10 cellular contexts compared by ENCODE assay signal in genomic region chr15:73325191-73325980, GRCh38. TPM values are rescaled to one million over a fixed set of nuclear protein-coding genes. Genes with fewer than 3 reads are reported as not detected.
DNase-seq lines count a peak whose midpoint lies in the region; ATAC-seq and TF ChIP-seq lines count a peak whose summit lies in the region.
"Had no signal": no experiment of that assay in that cellular context is flagged by ENCODE, and none has a peak within 500 bp of the region (broad histone marks: within the 10 kb centered on the region; RNA-seq: fewer than 3 reads in every experiment).

No MANE protein-coding gene starts in this region.

- H4K20me1 ChIP-seq in MM.1S (ENCODE audit: insufficient read depth, low read length) = no peaks in the 10 kb centered on the region

- H3K9ac ChIP-seq in MM.1S (ENCODE audit: low read length) = no peak overlapping the region

- H3K4me1 ChIP-seq in MM.1S (ENCODE audit: low read length) = no peaks in the 10 kb centered on the region

- no peaks in the 10 kb centered on the region for H3K9me2 ChIP-seq in MM.1S (replicated peaks; ENCODE audit: insufficient read depth, low read length)

- H2AFZ ChIP-seq in MM.1S (ENCODE audit: low read length) = 0 out of 2 replicates have a peak overlapping the region, but pooled peaks have one; percentile 35

- no peak overlapping the region for H3K4me3 ChIP-seq in MM.1S (ENCODE audit: low read length)
- H3K4me3 ChIP-seq in foreskin fibroblast (ENCODE audit: low read depth in 1 of 2, low read length in 2 of 2) = no peak overlapping the region

- H3F3A ChIP-seq in MM.1S (ENCODE audit: insufficient read depth, low read length) = no peaks in the 10 kb centered on the region

- H3K36me3 ChIP-seq in MM.1S (replicated peaks; ENCODE audit: insufficient read depth, low read length) = no peaks in the 10 kb centered on the region

- peak; percentile 27 for DNase-seq in activated naive CD4-positive, alpha-beta T cell treated with anti-CD3 and anti-CD28 coated beads, Interleukin-2, amount 10 ng/mL, durations not matched to agents 7 days and 5 days
- no peak for DNase-seq in activated naive CD4-positive, alpha-beta T cell treated with Interleukin-2 at 50 U/mL for 16 hours
- DNase-seq in MM.1S = peak; percentile 22
- peak; percentile 63 for DNase-seq in endothelial cell (ENCODE audit: low spot score)
- DNase-seq in stimulated activated naive B cell treated with anti-CD40 and anti-IgM and Interleukin-4, amounts not matched to agents 10 μg/mL and 1 μg/mL and 100 μg/mL, for 72 hours = peak; percentile 15
- no peak for DNase-seq in foreskin fibroblast
- DNase-seq in NCI-H2029 treated with DMSO at 0.1 percent for 48 hours (lab: John Stamatoyannopoulos, UW) = no peak
- DNase-seq in HPDE6-E6E7 (ENCODE audit: extremely low spot score) = no peak
- DNase-seq: KG1 had no signal

- H3K36me3 Mint-ChIP-seq in activated naive CD4-positive, alpha-beta T cell treated with anti-CD3 and anti-CD28 coated beads, Interleukin-2, amount 10 ng/mL, durations not matched to agents 7 days and 5 days = no peaks in the 10 kb centered on the region
- H3K36me3 Mint-ChIP-seq in endothelial cell (ENCODE audit: low read depth, unreplicated experiment) = peaks cover 4% of the 10 kb centered on the region
- H3K36me3 Mint-ChIP-seq in stimulated activated naive B cell treated with anti-CD40 and anti-IgM and Interleukin-4, amounts not matched to agents 10 μg/mL and 1 μg/mL and 100 μg/mL, for 72 hours = no peaks in the 10 kb centered on the region
- H3K36me3 Mint-ChIP-seq: naive thymus-derived CD8-positive, alpha-beta T cell had no signal

- CTCF ChIA-PET in activated naive CD4-positive, alpha-beta T cell treated with anti-CD3 and anti-CD28 coated beads, Interleukin-2, amount 10 ng/mL, durations not matched to agents 7 days and 5 days (lab: Charles Lee) = interaction anchor here (1.5 kb wide), 1 partner anchor 18 kb away, joined by 5 read pairs; no protein-coding TSS in a partner anchor

- no peaks in the 10 kb centered on the region for H3K4me1 Mint-ChIP-seq in activated naive CD4-positive, alpha-beta T cell treated with anti-CD3 and anti-CD28 coated beads, Interleukin-2, amount 10 ng/mL, durations not matched to agents 7 days and 5 days
- H3K4me1 Mint-ChIP-seq in endothelial cell (ENCODE audit: unreplicated experiment) = peaks cover 10% of the 10 kb centered on the region
- peaks cover 10 to 22% of the 10 kb centered on the region in 2 donors for H3K4me1 Mint-ChIP-seq in stimulated activated naive B cell treated with anti-CD40 and anti-IgM and Interleukin-4, amounts not matched to agents 10 μg/mL and 1 μg/mL and 100 μg/mL, for 72 hours

- no peak overlapping the region for H3K27ac ChIP-seq in MM.1S (ENCODE audit: low read length)

- H3K79me2 ChIP-seq in MM.1S (ENCODE audit: low read length) = no peaks in the 10 kb centered on the region

- no peak overlapping the region for H3K27ac Mint-ChIP-seq in activated naive CD4-positive, alpha-beta T cell treated with anti-CD3 and anti-CD28 coated beads, Interleukin-2, amount 10 ng/mL, durations not matched to agents 7 days and 5 days
- peak overlapping the region; percentile 52 for H3K27ac Mint-ChIP-seq in endothelial cell (ENCODE audit: unreplicated experiment)
- peak overlapping the region; percentile 68 for H3K27ac Mint-ChIP-seq in stimulated activated naive B cell treated with anti-CD40 and anti-IgM and Interleukin-4, amounts not matched to agents 10 μg/mL and 1 μg/mL and 100 μg/mL, for 72 hours

- H3K9me3 Mint-ChIP-seq in activated naive CD4-positive, alpha-beta T cell treated with anti-CD3 and anti-CD28 coated beads, Interleukin-2, amount 10 ng/mL, durations not matched to agents 7 days and 5 days = no peaks in the 10 kb centered on the region
- H3K9me3 Mint-ChIP-seq in endothelial cell (ENCODE audit: unreplicated experiment) = no peaks in the 10 kb centered on the region
- H3K9me3 Mint-ChIP-seq in stimulated activated naive B cell treated with anti-CD40 and anti-IgM and Interleukin-4, amounts not matched to agents 10 μg/mL and 1 μg/mL and 100 μg/mL, for 72 hours = peaks cover 0 to 1% of the 10 kb centered on the region in 2 donors
- H3K9me3 Mint-ChIP-seq: naive thymus-derived CD8-positive, alpha-beta T cell had no signal

- peak overlapping the region; percentile 2; the same call in 1 of the 2 replicates for H3K4me2 ChIP-seq in MM.1S (ENCODE audit: low read depth, low read length)

- no peaks in the 10 kb centered on the region for H3K27me3 ChIP-seq in MM.1S (replicated peaks; ENCODE audit: insufficient read depth, low read length)

- peak; percentile 60 to 61 for ATAC-seq in stimulated activated naive B cell treated with anti-CD40 and anti-IgM and Interleukin-4, amounts not matched to agents 10 μg/mL and 1 μg/mL and 100 μg/mL, for 72 hours (replicated peaks)
- ATAC-seq: naive thymus-derived CD8-positive, alpha-beta T cell had no signal

- no peak overlapping the region for H3K4me3 Mint-ChIP-seq in activated naive CD4-positive, alpha-beta T cell treated with anti-CD3 and anti-CD28 coated beads, Interleukin-2, amount 10 ng/mL, durations not matched to agents 7 days and 5 days
- H3K4me3 Mint-ChIP-seq in endothelial cell (ENCODE audit: unreplicated experiment) = no peak overlapping the region
- no peak overlapping the region for H3K4me3 Mint-ChIP-seq in stimulated activated naive B cell treated with anti-CD40 and anti-IgM and Interleukin-4, amounts not matched to agents 10 μg/mL and 1 μg/mL and 100 μg/mL, for 72 hours
- H3K4me3 Mint-ChIP-seq: naive thymus-derived CD8-positive, alpha-beta T cell had no signal

- no peaks in the 10 kb centered on the region for H3K9me3 ChIP-seq in MM.1S (replicated peaks; ENCODE audit: insufficient read depth, low read length)

- TF ChIP-seq CTCF in MM.1S (IDR thresholded peaks at IDR 0.05; ENCODE audit: low read length) = peak; percentile 15; the same call in 1 of the 2 replicates
- TF ChIP-seq CTCF in endothelial cell (IDR thresholded peaks at IDR 0.05; ENCODE audit: unreplicated experiment) = peak; percentile 67
- TF ChIP-seq CTCF in foreskin fibroblast (IDR thresholded peaks at IDR 0.05; ENCODE audit: low read depth, low read length) = no peak

- H3K27me3 Mint-ChIP-seq in activated naive CD4-positive, alpha-beta T cell treated with anti-CD3 and anti-CD28 coated beads, Interleukin-2, amount 10 ng/mL, durations not matched to agents 7 days and 5 days = peaks cover 18% of the 10 kb centered on the region
- peaks cover 8% of the 10 kb centered on the region for H3K27me3 Mint-ChIP-seq in endothelial cell (ENCODE audit: unreplicated experiment)
- peaks cover 19% of the 10 kb centered on the region in 2 donors for H3K27me3 Mint-ChIP-seq in stimulated activated naive B cell treated with anti-CD40 and anti-IgM and Interleukin-4, amounts not matched to agents 10 μg/mL and 1 μg/mL and 100 μg/mL, for 72 hours

RNA-seq across cellular contexts. Expression of gene HCN4, which starts 43.4 kb away (rescaled TPM):
- total RNA-seq in endothelial cell (ENCODE audit: unreplicated experiment) = 0.54 TPM
- total RNA-seq: naive thymus-derived CD8-positive, alpha-beta T cell had no signal

Comparison
In these comparisons a context has a peak if more than half of its experiments do, and no peak if none do; other contexts are left out.
1. DNase-seq: peak in activated naive CD4-positive, alpha-beta T cell treated with anti-CD3 and anti-CD28 coated beads, Interleukin-2, amount 10 ng/mL, durations not matched to agents 7 days and 5 days (single experiment), MM.1S (single experiment), endothelial cell (single experiment) and stimulated activated naive B cell treated with anti-CD40 and anti-IgM and Interleukin-4, amounts not matched to agents 10 μg/mL and 1 μg/mL and 100 μg/mL, for 72 hours (single experiment); none in activated naive CD4-positive, alpha-beta T cell treated with Interleukin-2 at 50 U/mL for 16 hours (single experiment), foreskin fibroblast (0 of 2), NCI-H2029 treated with DMSO at 0.1 percent for 48 hours (single experiment) and HPDE6-E6E7 (single experiment).